Comparison of ENCODE assay signal across 7 cellular contexts in the genomic region with DNA sequence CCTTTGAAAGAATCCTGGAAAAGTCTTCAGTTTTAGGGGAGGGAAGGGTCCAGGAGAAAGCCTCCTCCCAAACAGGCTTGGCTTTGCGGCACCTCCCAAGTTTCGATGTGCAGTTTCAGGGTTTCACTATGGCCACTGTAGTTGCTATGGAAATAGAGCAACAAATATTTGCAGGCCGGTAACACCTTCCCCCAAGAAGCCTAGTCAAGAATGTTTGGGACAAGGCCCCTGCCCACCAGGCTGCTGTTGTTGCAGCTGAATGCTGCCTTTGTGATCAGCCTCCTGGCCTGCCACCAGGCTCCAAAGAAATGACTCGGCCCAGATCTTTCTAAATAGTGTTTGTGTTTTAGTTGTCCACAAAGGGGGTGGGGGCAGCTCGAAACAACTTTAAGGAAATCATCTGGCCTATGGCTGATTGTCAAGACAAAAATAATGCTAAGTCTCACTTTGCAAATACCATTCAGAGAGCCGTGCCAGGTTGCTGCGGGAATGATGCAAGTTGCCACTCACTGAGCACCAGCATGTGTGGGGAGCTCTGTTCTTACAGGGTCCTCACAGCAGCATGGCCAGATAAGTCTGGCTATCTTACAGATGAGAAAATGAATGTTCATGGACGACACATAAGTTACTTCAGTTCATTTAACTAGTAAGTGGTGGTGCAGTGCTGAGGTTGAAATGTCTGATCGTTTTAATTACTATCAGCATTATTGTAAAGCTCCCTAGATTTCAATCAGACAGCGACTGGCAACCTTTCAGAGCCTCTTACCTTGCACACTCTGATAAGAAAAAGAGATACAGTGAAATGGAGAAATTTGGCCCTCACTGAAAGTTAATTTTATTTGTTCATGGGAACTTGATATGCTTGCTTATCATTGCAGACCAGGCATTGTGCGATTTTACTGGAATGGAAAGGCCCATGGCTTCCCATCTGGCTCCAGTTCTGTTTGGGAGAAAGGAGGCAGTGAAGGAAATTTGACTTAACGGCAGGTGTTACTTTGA.
DNase-seq lines count a peak whose midpoint lies in the region; ATAC-seq, FAIRE-seq and TF ChIP-seq lines count a peak whose summit lies in the region.

No MANE protein-coding gene starts in this region.

- no peaks in the 10 kb centered on the region for H3K36me3 ChIP-seq in left lung
- no peaks in the 10 kb centered on the region for H3K36me3 ChIP-seq in upper lobe of right lung

- H3K4me1 ChIP-seq in left lung = peaks cover 9 to 19% of the 10 kb centered on the region in 2 donors
- peaks cover 12% of the 10 kb centered on the region for H3K4me1 ChIP-seq in upper lobe of right lung

- TF ChIP-seq CTCF in left lung (IDR thresholded peaks at IDR 0.05) = no peak
- TF ChIP-seq CTCF in upper lobe of right lung (IDR thresholded peaks at IDR 0.05) = no peak

- intact Hi-C loops in left lung (cut with DNase I) = no loop called here
- intact Hi-C loops in upper lobe of right lung (cut with DNase I) = no loop called here

- no peak overlapping the region for H3K4me3 ChIP-seq in left lung
- no peak overlapping the region for H3K4me3 ChIP-seq in upper lobe of right lung

- ATAC-seq in left lung = peak; percentile 90
- peak; percentile 76 for ATAC-seq in upper lobe of right lung
- no peak for ATAC-seq in HG03432 (IDR thresholded peaks at IDR 0.05; ENCODE audit: unreplicated experiment)
- ATAC-seq in GM18909 (IDR thresholded peaks at IDR 0.05; ENCODE audit: poor library complexity, unreplicated experiment) = no peak

- TF ChIP-seq POLR2A in H54 (IDR thresholded peaks at IDR 0.05; ENCODE audit: low read depth, low read length) = no peak

- H3K9me3 ChIP-seq in left lung (no peaks in the 10 kb centered on the region), upper lobe of right lung (no peaks in the 10 kb centered on the region)

- H3K27ac ChIP-seq in caudate nucleus (ENCODE audit: low read depth, low read length) = peak overlapping the region; percentile 93
- H3K27ac ChIP-seq in left lung = peak overlapping the region; percentile 42 to 58
- peak overlapping the region; percentile 52 for H3K27ac ChIP-seq in upper lobe of right lung

- no peaks in the 10 kb centered on the region for H3K27me3 ChIP-seq in left lung
- H3K27me3 ChIP-seq in upper lobe of right lung = no peaks in the 10 kb centered on the region

- DNase-seq in NCI-H2081 (lab: John Stamatoyannopoulos, UW) (peak; percentile 49 to 89), caudate nucleus (lab: John Stamatoyannopoulos, UW) (peak in 53 of 61 donors; percentile 8 to 83 (median 56)), left lung (no peak), upper lobe of right lung (no peak), H54 (ENCODE audit: insufficient read length, low spot score) (no peak)

- no peak for FAIRE-seq in H54 (lab: Jason Lieb, UNC)

Comparison
In these comparisons a context has a peak if more than half of its experiments do, and no peak if none do; other contexts are left out.
1. DNase-seq: peak in NCI-H2081 (2 of 2) and caudate nucleus (53 of 61); none in left lung (0 of 2), upper lobe of right lung (single experiment) and H54 (single experiment).
2. ATAC-seq: peak in left lung (single experiment) and upper lobe of right lung (single experiment); none in HG03432 (single experiment) and GM18909 (single experiment).
3. Peak in every context shown above with its lines, with median percentiles within 50 percentile points of each other: H3K27ac ChIP-seq.